In the genomic region with DNA sequence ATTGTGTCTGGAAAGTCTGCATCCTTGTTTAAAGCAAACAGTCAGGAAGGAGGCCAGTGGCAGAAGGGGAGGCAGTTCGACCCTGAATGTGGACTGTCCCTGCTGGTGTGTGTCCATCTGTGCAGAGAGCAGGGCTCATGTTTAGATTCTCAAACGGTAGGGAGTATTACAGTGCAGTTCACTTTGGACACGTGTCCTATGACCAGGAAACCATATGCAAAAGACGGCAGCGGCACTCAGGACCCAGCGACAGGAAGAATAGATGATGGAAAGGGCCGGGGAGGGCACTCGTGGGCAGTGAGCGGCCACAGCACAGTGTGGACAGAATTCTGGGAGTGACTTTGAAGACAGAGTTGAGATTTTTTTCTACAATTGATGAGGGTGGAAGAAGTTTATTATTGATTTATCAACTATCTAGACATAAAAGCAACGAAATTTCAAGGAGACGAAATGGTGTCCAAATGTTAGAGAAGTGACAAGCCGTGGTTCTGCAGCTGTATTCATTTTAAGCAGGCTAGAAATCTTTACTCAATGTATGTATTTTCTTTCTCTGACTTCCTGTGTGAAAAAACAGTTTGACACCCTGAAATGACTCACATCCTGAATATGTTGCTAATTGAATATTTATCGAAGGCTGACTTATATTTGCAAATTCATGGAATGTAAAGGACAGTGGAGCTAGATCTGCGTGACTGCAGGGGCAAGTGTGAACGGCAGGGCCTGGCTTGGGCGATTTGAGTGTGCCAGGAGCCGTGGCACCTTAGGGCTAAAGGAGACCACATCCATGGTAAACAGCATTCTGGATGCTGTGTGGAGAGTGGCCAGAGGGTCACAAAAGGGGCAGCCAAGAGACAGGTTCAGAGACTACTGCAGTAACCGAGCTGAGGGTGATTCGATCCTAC, we compare ENCODE assay signal across 9 cellular contexts.
A peak's percentile ranks its signal among the peaks of the same experiment; 100 is the strongest.
DNase-seq lines count a peak whose midpoint lies in the region; TF ChIP-seq lines count a peak whose summit lies in the region.
"Had no signal": no experiment of that assay in that cellular context is flagged by ENCODE, and none has a peak within 500 bp of the region (broad histone marks: within the 10 kb centered on the region; RNA-seq: fewer than 3 reads in every experiment).

No MANE protein-coding gene starts in this region.

- H3K9me3 ChIP-seq in uterus, result no peaks in the 10 kb centered on the region

- no peak for TF ChIP-seq POLR2A in uterus (IDR thresholded peaks at IDR 0.05)

- POLR2A ChIA-PET in activated CD4-positive, alpha-beta T cell treated with anti-CD3 and anti-CD28 coated beads, Interleukin-2, amount 10 ng/mL, durations not matched to agents 7 days and 5 days (lab: Charles Lee), result no interaction called here

- H3K36me3 Mint-ChIP-seq in activated CD4-positive, alpha-beta T cell treated with anti-CD3 and anti-CD28 coated beads, Interleukin-2, amount 10 ng/mL, durations not matched to agents 7 days and 5 days (ENCODE audit: low read depth), result peaks cover 3% of the 10 kb centered on the region
- H3K36me3 Mint-ChIP-seq in HFFc6 (ENCODE audit: low read depth), result no peaks in the 10 kb centered on the region
- H3K36me3 Mint-ChIP-seq in brain, result no peaks in the 10 kb centered on the region

- H3K27me3 ChIP-seq in uterus, result no peaks in the 10 kb centered on the region

- CTCF ChIA-PET in activated CD4-positive, alpha-beta T cell treated with anti-CD3 and anti-CD28 coated beads, Interleukin-2, amount 10 ng/mL, durations not matched to agents 7 days and 5 days (lab: Charles Lee), result no interaction called here

- H3K9me3 Mint-ChIP-seq in activated CD4-positive, alpha-beta T cell treated with anti-CD3 and anti-CD28 coated beads, Interleukin-2, amount 10 ng/mL, durations not matched to agents 7 days and 5 days, result peaks cover 3% of the 10 kb centered on the region
- no peaks in the 10 kb centered on the region for H3K9me3 Mint-ChIP-seq in HFFc6
- H3K9me3 Mint-ChIP-seq in brain, result no peaks in the 10 kb centered on the region

- intact Hi-C loops in uterus (cut with DNase I; ENCODE audit: low total_unique reads), result no loop called here

- no peak overlapping the region for H3K27ac ChIP-seq in uterus
- H3K27ac ChIP-seq: C4-2B had no signal

- DNase-seq in activated CD4-positive, alpha-beta T cell treated with anti-CD3 and anti-CD28 coated beads, Interleukin-2, amount 10 ng/mL, durations not matched to agents 7 days and 5 days, result no peak
- no peak for DNase-seq in activated CD4-positive, alpha-beta T cell treated with anti-CD3 and anti-CD28 coated beads, Interleukin-2, amount 50 U/mL, for 1 hour
- DNase-seq in HFFc6, result no peak
- DNase-seq in NAMALWA (ENCODE audit: low spot score), result peak; percentile 60
- peak; percentile 28 for DNase-seq in retinal pigment epithelial cell (ENCODE audit: low read depth)
- DNase-seq in ureter (ENCODE audit: low spot score), result no peak
- no peak for DNase-seq in uterus

- no peak for TF ChIP-seq CTCF in HFFc6 (IDR thresholded peaks at IDR 0.05)
- no peak for TF ChIP-seq CTCF in brain (conservative IDR thresholded peaks at IDR 0.05)
- TF ChIP-seq CTCF in retinal pigment epithelial cell (conservative IDR thresholded peaks at IDR 0.05; ENCODE audit: low read depth, low read length), result no peak
- no peak for TF ChIP-seq CTCF in uterus (IDR thresholded peaks at IDR 0.05)

- no peaks in the 10 kb centered on the region for H3K27me3 Mint-ChIP-seq in activated CD4-positive, alpha-beta T cell treated with anti-CD3 and anti-CD28 coated beads, Interleukin-2, amount 10 ng/mL, durations not matched to agents 7 days and 5 days
- H3K27me3 Mint-ChIP-seq in HFFc6 (ENCODE audit: insufficient read depth) (no peaks in the 10 kb centered on the region; the same call in 1 of the 2 replicates), brain (no peaks in the 10 kb centered on the region)

- H3K27ac Mint-ChIP-seq in activated CD4-positive, alpha-beta T cell treated with anti-CD3 and anti-CD28 coated beads, Interleukin-2, amount 10 ng/mL, durations not matched to agents 7 days and 5 days, result peak overlapping the region; percentile 89
- peak overlapping the region; percentile 49 for H3K27ac Mint-ChIP-seq in HFFc6
- peak overlapping the region in 3 of 5 experiments; percentile 20 to 71 (median 31) for H3K27ac Mint-ChIP-seq in brain

- H3K36me3 ChIP-seq in uterus, result no peaks in the 10 kb centered on the region

- H3K4me3 ChIP-seq in retinal pigment epithelial cell (ENCODE audit: low read length) (no peak overlapping the region), uterus (no peak overlapping the region)

- peak overlapping the region; percentile 59 for H3K4me3 Mint-ChIP-seq in activated CD4-positive, alpha-beta T cell treated with anti-CD3 and anti-CD28 coated beads, Interleukin-2, amount 10 ng/mL, durations not matched to agents 7 days and 5 days
- peak overlapping the region; percentile 6; the same call in 1 of the 2 replicates for H3K4me3 Mint-ChIP-seq in HFFc6
- no peak overlapping the region for H3K4me3 Mint-ChIP-seq in brain

- H3K4me1 ChIP-seq in uterus, result no peaks in the 10 kb centered on the region

- H3K4me1 Mint-ChIP-seq in activated CD4-positive, alpha-beta T cell treated with anti-CD3 and anti-CD28 coated beads, Interleukin-2, amount 10 ng/mL, durations not matched to agents 7 days and 5 days, result peaks cover 47% of the 10 kb centered on the region
- H3K4me1 Mint-ChIP-seq in HFFc6 (ENCODE audit: low read depth) (peaks cover 30% of the 10 kb centered on the region), brain (peaks cover 75% of the 10 kb centered on the region)

Comparison
In these comparisons a context has a peak if more than half of its experiments do, and no peak if none do; other contexts are left out.
1. DNase-seq: peak in NAMALWA (single experiment) and retinal pigment epithelial cell (single experiment); none in activated CD4-positive, alpha-beta T cell treated with anti-CD3 and anti-CD28 coated beads, Interleukin-2, amount 10 ng/mL, durations not matched to agents 7 days and 5 days (single experiment), activated CD4-positive, alpha-beta T cell treated with anti-CD3 and anti-CD28 coated beads, Interleukin-2, amount 50 U/mL, for 1 hour (single experiment), HFFc6 (single experiment), ureter (single experiment) and uterus (0 of 2).
2. H3K27ac Mint-ChIP-seq: peak in every context shown above with its lines; median percentile 89 in activated CD4-positive, alpha-beta T cell treated with anti-CD3 and anti-CD28 coated beads, Interleukin-2, amount 10 ng/mL, durations not matched to agents 7 days and 5 days; 49 in HFFc6; 31 in brain.
3. H3K4me3 Mint-ChIP-seq: peak in activated CD4-positive, alpha-beta T cell treated with anti-CD3 and anti-CD28 coated beads, Interleukin-2, amount 10 ng/mL, durations not matched to agents 7 days and 5 days (single experiment) and HFFc6 (single experiment); none in brain (0 of 5).